Comparison of ENCODE assay signal across 31 cellular contexts in genomic region chr2:74743039-74743438, GRCh38.
"Had no signal": no experiment of that assay in that cellular context is flagged by ENCODE, and none has a peak within 500 bp of the region (broad histone marks: within the 10 kb centered on the region; RNA-seq: fewer than 3 reads in every experiment).

No MANE protein-coding gene starts in this region.

- H3K27me3 Mint-ChIP-seq: activated naive CD4-positive, alpha-beta T cell treated with anti-CD3 and anti-CD28 coated beads, Interleukin-2, amount 10 ng/mL, durations not matched to agents 7 days and 5 days had no signal

- H3K36me3 Mint-ChIP-seq: activated CD8-positive, alpha-beta memory T cell treated with anti-CD3 and anti-CD28 coated beads, Interleukin-2, amount 10 ng/mL, durations not matched to agents 7 days and 5 days; activated naive CD4-positive, alpha-beta T cell treated with anti-CD3 and anti-CD28 coated beads, Interleukin-2, amount 10 ng/mL, durations not matched to agents 7 days and 5 days; activated naive CD4-positive, alpha-beta T cell treated with anti-CD3 and anti-CD28 coated beads, Interleukin-2, amount 50 U/mL, for 72 hours; activated naive CD8-positive, alpha-beta T cell treated with anti-CD3 and anti-CD28 coated beads, Interleukin-2, amount 10 ng/mL, durations not matched to agents 7 days and 5 days; brain had no signal

- H3K27ac ChIP-seq: ascending aorta, breast epithelium, cardiac muscle cell, colonic mucosa, epithelial cell of prostate, foreskin keratinocyte, gastrocnemius medialis, heart left ventricle, VCaP had no signal

- H3K4me3 ChIP-seq: ascending aorta, breast epithelium, cardiac muscle cell, colonic mucosa, gastrocnemius medialis, heart left ventricle had no signal

- H3K4me1 ChIP-seq: breast epithelium had no signal

- H3K9me3 ChIP-seq: ascending aorta, breast epithelium, colonic mucosa, gastrocnemius medialis, heart left ventricle had no signal

- H3K36me3 ChIP-seq: ascending aorta, breast epithelium, cardiac muscle cell, colonic mucosa, gastrocnemius medialis, heart left ventricle had no signal

- H3K9me3 Mint-ChIP-seq: activated B cell treated with CpG ODN at 0.5 μM for 24 hours; activated naive CD4-positive, alpha-beta T cell treated with anti-CD3 and anti-CD28 coated beads, Interleukin-2, amount 10 ng/mL, durations not matched to agents 7 days and 5 days; activated naive CD4-positive, alpha-beta T cell treated with anti-CD3 and anti-CD28 coated beads, Interleukin-2, amount 50 U/mL, for 72 hours; activated naive CD8-positive, alpha-beta T cell treated with anti-CD3 and anti-CD28 coated beads, Interleukin-2, amount 10 ng/mL, durations not matched to agents 7 days and 5 days had no signal

- H3K27me3 ChIP-seq: ascending aorta, breast epithelium, cardiac muscle cell, colonic mucosa, foreskin keratinocyte, gastrocnemius medialis, heart left ventricle had no signal

- ATAC-seq: activated CD4-positive, CD25-positive, alpha-beta regulatory T cell treated with anti-CD3 and anti-CD28 coated beads, Interleukin-2, amount 50 U/mL, for 24 hours; activated CD8-positive, alpha-beta memory T cell treated with anti-CD3 and anti-CD28 coated beads, Interleukin-2, amount 10 ng/mL, durations not matched to agents 7 days and 5 days; activated CD8-positive, alpha-beta T cell treated with anti-CD3 and anti-CD28 coated beads, Interleukin-2, amount 10 ng/mL, durations not matched to agents 7 days and 5 days; activated naive CD4-positive, alpha-beta T cell treated with anti-CD3 and anti-CD28 coated beads, Interleukin-2, amount 50 U/mL, for 72 hours; foreskin keratinocyte; gastrocnemius medialis; heart left ventricle had no signal

- H3K4me3 Mint-ChIP-seq: activated B cell treated with CpG ODN at 0.5 μM for 24 hours; activated CD8-positive, alpha-beta memory T cell treated with anti-CD3 and anti-CD28 coated beads, Interleukin-2, amount 10 ng/mL, durations not matched to agents 7 days and 5 days; activated CD8-positive, alpha-beta T cell treated with anti-CD3 and anti-CD28 coated beads, Interleukin-2, amount 10 ng/mL, durations not matched to agents 7 days and 5 days; activated naive CD4-positive, alpha-beta T cell treated with anti-CD3 and anti-CD28 coated beads, Interleukin-2, amount 10 ng/mL, durations not matched to agents 7 days and 5 days; activated naive CD8-positive, alpha-beta T cell treated with anti-CD3 and anti-CD28 coated beads, Interleukin-2, amount 10 ng/mL, durations not matched to agents 7 days and 5 days; brain had no signal

- H3K27ac Mint-ChIP-seq: activated B cell treated with CpG ODN at 0.5 μM for 24 hours; activated CD8-positive, alpha-beta memory T cell treated with anti-CD3 and anti-CD28 coated beads, Interleukin-2, amount 10 ng/mL, durations not matched to agents 7 days and 5 days; activated CD8-positive, alpha-beta T cell treated with anti-CD3 and anti-CD28 coated beads, Interleukin-2, amount 10 ng/mL, durations not matched to agents 7 days and 5 days; activated naive CD4-positive, alpha-beta T cell treated with anti-CD3 and anti-CD28 coated beads, Interleukin-2, amount 10 ng/mL, durations not matched to agents 7 days and 5 days; activated naive CD4-positive, alpha-beta T cell treated with anti-CD3 and anti-CD28 coated beads, Interleukin-2, amount 50 U/mL, for 72 hours; activated naive CD8-positive, alpha-beta T cell treated with anti-CD3 and anti-CD28 coated beads, Interleukin-2, amount 10 ng/mL, durations not matched to agents 7 days and 5 days had no signal

- H3K4me1 Mint-ChIP-seq: activated B cell treated with CpG ODN at 0.5 μM for 24 hours; activated CD8-positive, alpha-beta memory T cell treated with anti-CD3 and anti-CD28 coated beads, Interleukin-2, amount 10 ng/mL, durations not matched to agents 7 days and 5 days; activated naive CD4-positive, alpha-beta T cell treated with anti-CD3 and anti-CD28 coated beads, Interleukin-2, amount 10 ng/mL, durations not matched to agents 7 days and 5 days; activated naive CD8-positive, alpha-beta T cell treated with anti-CD3 and anti-CD28 coated beads, Interleukin-2, amount 10 ng/mL, durations not matched to agents 7 days and 5 days had no signal

- DNase-seq: activated B cell treated with CpG ODN at 0.5 μM for 24 hours; activated CD4-positive, alpha-beta T cell treated with anti-CD3 and anti-CD28 coated beads for 48 hours; activated CD4-positive, alpha-beta T cell treated with anti-CD3 and anti-CD28 coated beads, Interleukin-2, amount 50 U/mL, for 1 hour; activated CD4-positive, alpha-beta T cell treated with anti-CD3 and anti-CD28 coated beads, Interleukin-2, amount 50 U/mL, for 48 hours; activated CD8-positive, alpha-beta memory T cell treated with anti-CD3 and anti-CD28 coated beads, Interleukin-2, amount 10 ng/mL, durations not matched to agents 7 days and 5 days; activated CD8-positive, alpha-beta memory T cell treated with anti-CD3 and anti-CD28 coated beads, Interleukin-2, amount 50 U/mL, for 4 hours; activated CD8-positive, alpha-beta T cell treated with anti-CD3 and anti-CD28 coated beads, Interleukin-2, amount 10 ng/mL, durations not matched to agents 7 days and 5 days; activated gamma-delta T cell; activated naive CD4-positive, alpha-beta T cell; activated naive CD4-positive, alpha-beta T cell treated with anti-CD3 and anti-CD28 coated beads, Interleukin-2, amount 10 ng/mL, durations not matched to agents 7 days and 5 days; activated naive CD8-positive, alpha-beta T cell treated with anti-CD3 and anti-CD28 coated beads, Interleukin-2, amount 10 ng/mL, durations not matched to agents 7 days and 5 days; activated T-cell treated with anti-CD3 and anti-CD28 coated beads, Interleukin-2, amount 50 U/mL, for 1 hour; activated T-cell treated with anti-CD3 and anti-CD28 coated beads, Interleukin-2, amount 50 U/mL, for 48 hours; central memory CD4-positive, alpha-beta T cell; cerebellar nuclear complex; colonic mucosa; effector CD8-positive, alpha-beta T cell; foreskin keratinocyte; gastrocnemius medialis; glutamatergic neuron; heart left ventricle; hypothalamus; T-helper 2 cell had no signal
